8 cellular contexts compared by ENCODE assay signal in genomic region chr1:228405979-228406265, GRCh38. TPM values are rescaled to one million over a fixed set of nuclear protein-coding genes. Genes with fewer than 3 reads are reported as not detected.
DNase-seq lines count a peak whose midpoint lies in the region; ATAC-seq and TF ChIP-seq lines count a peak whose summit lies in the region.

No MANE protein-coding gene starts in this region.

- TF ChIP-seq CTCF in SK-N-SH (IDR thresholded peaks at IDR 0.05) (no peak), heart left ventricle (IDR thresholded peaks at IDR 0.05) (no peak)

- POLR2A ChIA-PET in SK-N-SH (lab: Yijun Ruan, JAX): interaction anchor here (1.6 to 2.9 kb wide), 3 partner anchors 51 to 80 kb away, joined by 4 to 18 read pairs (median 6); no protein-coding TSS in a partner anchor

- H3K4me3 ChIP-seq in SK-N-SH (ENCODE audit: low read depth in 2 of 2, low read length in 1 of 2) (peak overlapping the region; percentile 98 to 100), heart left ventricle (peak overlapping the region; percentile 81 to 100 (median 96)), skeletal muscle satellite cell (ENCODE audit: low read length) (peak overlapping the region; percentile 97)

- peaks cover 71% of the 10 kb centered on the region for H3K79me2 ChIP-seq in SK-N-SH (ENCODE audit: insufficient read depth)

- ATAC-seq in GM18520 (IDR thresholded peaks at IDR 0.05; ENCODE audit: unreplicated experiment) (peak; percentile 1), HG02759 (IDR thresholded peaks at IDR 0.05; ENCODE audit: unreplicated experiment) (peak; percentile 29), heart left ventricle (peak in 2 of 4 donors; percentile 7 to 30)

- H3K4me1 ChIP-seq in SK-N-SH (ENCODE audit: control insufficient read depth in 1 of 2, insufficient read depth in 2 of 2, low read depth in 1 of 2, low read length in 1 of 2) (peaks cover 14 to 35% of the 10 kb centered on the region in 2 experiments), heart left ventricle (peaks cover 10 to 48% (median 24%) of the 10 kb centered on the region in 12 donors), skeletal muscle satellite cell (ENCODE audit: control insufficient read depth, insufficient read depth, low read length) (peaks cover 23% of the 10 kb centered on the region)

- peak overlapping the region in 1 of 2 experiments; percentile 85; a peak in 2 of 4 replicates for H3K27ac ChIP-seq in SK-N-SH (ENCODE audit: low read depth in 2 of 2, low read length in 1 of 2)
- peak overlapping the region in 11 of 12 donors; percentile 82 to 94 (median 89) for H3K27ac ChIP-seq in heart left ventricle

- H3K27me3 ChIP-seq in SK-N-SH (ENCODE audit: insufficient read depth): no peaks in the 10 kb centered on the region
- no peaks in the 10 kb centered on the region for H3K27me3 ChIP-seq in heart left ventricle
- H3K27me3 ChIP-seq in skeletal muscle satellite cell (ENCODE audit: control insufficient read depth, insufficient read depth, low read length): no peaks in the 10 kb centered on the region

- no peaks in the 10 kb centered on the region for H3F3A ChIP-seq in SK-N-SH (replicated peaks; ENCODE audit: insufficient read depth)

- H3K4me2 ChIP-seq in SK-N-SH (peak overlapping the region; percentile 94), skeletal muscle satellite cell (ENCODE audit: low read length) (peak overlapping the region; percentile 87)

- DNase-seq in SK-N-SH (no peak), heart left ventricle (no peak), NCI-H2196 treated with DMSO at 0.1 percent for 48 hours (lab: John Stamatoyannopoulos, UW; ENCODE audit: unreplicated experiment) (no peak), SW 1271 (lab: John Stamatoyannopoulos, UW) (no peak)
- DNase-seq in stimulated activated CD4-positive, alpha-beta T cell treated with anti-CD3 and anti-CD28 coated beads, Interleukin-4, amount 100 ng/mL, for 4 hours: no peak

- WGBS in SK-N-SH (ENCODE audit: low lambda C conversion rate): 0% methylated on average over 13 of the region's 25 CpGs
- WGBS in heart left ventricle, 4 donors: 0 to 1% (median 0%) methylated on average over 2 to 25 of the region's 25 CpGs

- intact Hi-C loops in heart left ventricle (cut with DNase I): loop anchor here in 2 of 10 donors (2.0 to 5.0 kb wide), 2 partner anchors 51 kb away; a partner anchor contains a TSS

- no peak overlapping the region for H2AFZ ChIP-seq in SK-N-SH (ENCODE audit: low read depth)

- CTCF ChIA-PET in SK-N-SH (lab: Yijun Ruan, JAX): interaction anchor here (0.6 to 2.1 kb wide), 4 partner anchors 10 to 1679 kb away, joined by 3 to 10 read pairs (median 4); no protein-coding TSS in a partner anchor

- peaks cover 49% of the 10 kb centered on the region for H4K20me1 ChIP-seq in SK-N-SH (ENCODE audit: insufficient read depth)

- H3K36me3 ChIP-seq in SK-N-SH (replicated peaks in 1 of 2; ENCODE audit: control insufficient read depth in 1 of 2, insufficient read depth in 2 of 2, low read length in 1 of 2): peaks cover 6 to 16% of the 10 kb centered on the region in 2 experiments
- H3K36me3 ChIP-seq in heart left ventricle: peaks cover 0 to 21% (median 7%) of the 10 kb centered on the region in 9 donors
- peaks cover 15% of the 10 kb centered on the region for H3K36me3 ChIP-seq in skeletal muscle satellite cell (ENCODE audit: insufficient read depth, low read length)

- no peak for TF ChIP-seq RAD21 in SK-N-SH (IDR thresholded peaks at IDR 0.05; ENCODE audit: low read length)

- no peak for TF ChIP-seq POLR2A in heart left ventricle (IDR thresholded peaks at IDR 0.05)

- H3K9me3 ChIP-seq in SK-N-SH: no peaks in the 10 kb centered on the region
- H3K9me3 ChIP-seq in heart left ventricle: no peaks in the 10 kb centered on the region
- H3K9me3 ChIP-seq in skeletal muscle satellite cell (replicated peaks; ENCODE audit: low read length): no peaks in the 10 kb centered on the region

- H3K9ac ChIP-seq in SK-N-SH (peak overlapping the region; percentile 93), skeletal muscle satellite cell (ENCODE audit: low read depth, low read length) (peak overlapping the region; percentile 95)

- no peak for TF ChIP-seq EP300 in SK-N-SH (IDR thresholded peaks at IDR 0.05; ENCODE audit: borderline replicate concordance in 1 of 2, low read depth in 1 of 2, low read length in 1 of 2)

- H3K9me2 ChIP-seq in SK-N-SH: no peaks in the 10 kb centered on the region

TF ChIP-seq in SK-N-SH, 30 proteins besides CTCF, POLR2A, EP300 and RAD21:
- TF ChIP-seq MXI1 (IDR thresholded peaks at IDR 0.05; ENCODE audit: low read depth, low read length) (peak; percentile 54; the same call in 1 of the 2 replicates), SIN3A (IDR thresholded peaks at IDR 0.05; ENCODE audit: borderline replicate concordance, low read depth, low read length) (no peak)

RNA-seq across cellular contexts. Expression of gene TRIM11, which starts 0.7 kb away (rescaled TPM):
- polyA plus RNA-seq in SK-N-SH (2012; rRNA removed) (11.1 and 16.1 TPM in 2 replicates), heart left ventricle (1 to 10 TPM; 4.7 to 9.8 TPM)
- polyA plus RNA-seq in SK-N-SH (2012; cell fraction: cytosol; rRNA removed): 6.9 and 10.8 TPM in 2 replicates
- polyA plus RNA-seq in SK-N-SH (2012; cell fraction: nucleus; rRNA removed): 47.1 and 60.3 TPM in 2 replicates
- 10 to 100 TPM in 4 of 9 donors, 1 to 10 TPM in 5; 6.7 to 13.8 (median 8.4) TPM for total RNA-seq in heart left ventricle
- total RNA-seq in skeletal muscle satellite cell (2012; rRNA removed): 21.2 and 25.1 TPM in 2 replicates

RNA-seq across cellular contexts. Expression of gene TRIM17, which starts 10.7 kb away (rescaled TPM):
- polyA plus RNA-seq in SK-N-SH (2012; rRNA removed) (1.5 and 1.6 TPM in 2 replicates), heart left ventricle (under 1 TPM; 0.08 to 0.11 TPM)
- polyA plus RNA-seq in SK-N-SH (2012; cell fraction: cytosol; rRNA removed): 0.35 and 0.69 TPM in 2 replicates
- 13.2 TPM in 2 replicates for polyA plus RNA-seq in SK-N-SH (2012; cell fraction: nucleus; rRNA removed)
- total RNA-seq in heart left ventricle: 1 to 10 TPM in 1 of 9 donors, under 1 TPM in 5, not detected in 3; 0.27 to 1.7 (median 0.57) TPM
- 0.22 TPM in 1 of 2 replicates, not detected in the other for total RNA-seq in skeletal muscle satellite cell (2012; rRNA removed)
